Comparison of ENCODE assay signal across 20 cellular contexts in the genomic region with DNA sequence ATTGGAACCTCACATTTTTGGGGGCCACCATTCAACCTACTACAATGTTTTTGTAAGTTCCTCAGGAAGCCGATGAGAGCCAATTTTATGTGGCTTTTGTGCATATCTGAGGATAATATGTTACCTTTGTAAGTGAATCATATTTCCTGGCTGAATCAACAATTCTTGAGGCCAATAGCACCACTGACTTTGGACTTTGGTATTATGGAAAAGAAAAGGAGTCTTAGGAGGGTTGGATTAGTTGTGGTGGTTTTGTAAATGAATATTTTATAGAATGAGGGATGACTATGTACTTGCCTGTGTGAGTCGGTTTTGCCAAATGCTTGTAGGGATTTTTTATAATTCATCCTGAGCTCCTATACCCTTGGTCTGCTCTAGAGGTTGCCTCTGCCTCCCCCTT.
A peak's percentile ranks its signal among the peaks of the same experiment; 100 is the strongest.
DNase-seq lines count a peak whose midpoint lies in the region; ATAC-seq, FAIRE-seq and TF ChIP-seq lines count a peak whose summit lies in the region.
"Had no signal": no experiment of that assay in that cellular context is flagged by ENCODE, and none has a peak within 500 bp of the region (broad histone marks: within the 10 kb centered on the region; RNA-seq: fewer than 3 reads in every experiment).

No MANE protein-coding gene starts in this region.

- no peak for TF ChIP-seq POLR2A in heart left ventricle (IDR thresholded peaks at IDR 0.05)

- H3K9me3 ChIP-seq in GM23248 (ENCODE audit: low read depth): no peaks in the 10 kb centered on the region
- H3K9me3 ChIP-seq in astrocyte (ENCODE audit: insufficient read depth, low read depth, low read length): no peaks in the 10 kb centered on the region
- H3K9me3 ChIP-seq in heart left ventricle: peaks cover 0 to 6% (median 0%) of the 10 kb centered on the region in 12 donors
- H3K9me3 ChIP-seq: BE2C had no signal

- 25 to 32% methylated on average over 2 of the region's 2 CpGs for WGBS in GM23248 (ENCODE audit: low coverage in 1 of 2, low lambda C conversion rate in 2 of 2, missing lambda C conversion rate in 2 of 2), 2 experiments
- WGBS in heart left ventricle, 4 donors: 85 to 95% (median 90%) methylated on average over 2 of the region's 2 CpGs

- H3K27me3 Mint-ChIP-seq in astrocyte (ENCODE audit: low read depth, unreplicated experiment): no peaks in the 10 kb centered on the region

- TF ChIP-seq CTCF in astrocyte (IDR thresholded peaks at IDR 0.05; ENCODE audit: insufficient read depth, low read depth, low read length) (no peak), heart left ventricle (IDR thresholded peaks at IDR 0.05) (no peak)

- H3K36me3 ChIP-seq in GM23248 (ENCODE audit: low read depth) (no peaks in the 10 kb centered on the region), astrocyte (ENCODE audit: insufficient read depth, low read length) (no peaks in the 10 kb centered on the region), heart left ventricle (no peaks in the 10 kb centered on the region)
- H3K36me3 ChIP-seq: BE2C had no signal

- no peak overlapping the region for H3K27ac Mint-ChIP-seq in astrocyte (ENCODE audit: unreplicated experiment)
- H3K27ac Mint-ChIP-seq: CD4-positive, alpha-beta memory T cell; IgD-negative memory B cell had no signal

- in situ Hi-C loops in GM23248 (cut with MboI): no loop called here

- H3K4me2 ChIP-seq in GM23248 (ENCODE audit: unreplicated experiment) (peak overlapping the region; percentile 36), astrocyte (ENCODE audit: low read length) (peak overlapping the region; percentile 42)

- peak; percentile 66 for DNase-seq in GM23248
- DNase-seq in astrocyte (ENCODE audit: low read depth): peak; percentile 86
- peak; percentile 18 for DNase-seq in epithelial cell of prostate (ENCODE audit: low read depth, low spot score)
- DNase-seq in posterior vena cava (ENCODE audit: low spot score): no peak
- no peak for DNase-seq in EL
- no peak for DNase-seq in heart left ventricle
- DNase-seq: ACHN; BE2C; CD4-positive, alpha-beta memory T cell; COR-L47; DMS153; DMS79 treated with DMSO at 0.1 percent for 48 hours; GF-D8; H7; KG1 had no signal

- peaks cover 2% of the 10 kb centered on the region for H3K9me3 Mint-ChIP-seq in astrocyte (ENCODE audit: unreplicated experiment)

- H3K9ac ChIP-seq in GM23248: no peak overlapping the region
- H3K9ac ChIP-seq in astrocyte (ENCODE audit: low read length): no peak overlapping the region

- no peak overlapping the region for H3K4me3 ChIP-seq in GM23248
- H3K4me3 ChIP-seq in astrocyte (ENCODE audit: insufficient read depth, low read depth, low read length): no peak overlapping the region
- no peak overlapping the region for H3K4me3 ChIP-seq in heart left ventricle

- H3K4me1 Mint-ChIP-seq in astrocyte (ENCODE audit: low read depth, unreplicated experiment): no peaks in the 10 kb centered on the region
- H3K4me1 Mint-ChIP-seq: CD4-positive, alpha-beta memory T cell; IgD-negative memory B cell had no signal

- peaks cover 10% of the 10 kb centered on the region for H3K36me3 Mint-ChIP-seq in astrocyte (ENCODE audit: low read depth, unreplicated experiment)
- H3K36me3 Mint-ChIP-seq: CD4-positive, alpha-beta memory T cell; IgD-negative memory B cell had no signal

- FAIRE-seq in astrocyte (lab: Jason Lieb, UNC): no peak
- FAIRE-seq: D721Med, GM19239 had no signal

- H3K27ac ChIP-seq in GM23248 (peak overlapping the region; percentile 4; the same call in 1 of the 2 replicates), astrocyte (ENCODE audit: low read depth, low read length) (no peak overlapping the region), epithelial cell of prostate (no peak overlapping the region), heart left ventricle (no peak overlapping the region)
- H3K27ac ChIP-seq: C4-2B had no signal

- no peak overlapping the region for H3K4me3 Mint-ChIP-seq in astrocyte (ENCODE audit: unreplicated experiment)

- no peaks in the 10 kb centered on the region for H4K20me1 ChIP-seq in GM23248 (ENCODE audit: insufficient read depth)
- no peaks in the 10 kb centered on the region for H4K20me1 ChIP-seq in astrocyte (ENCODE audit: insufficient read depth, low read length)

- ATAC-seq in GM21529 (IDR thresholded peaks at IDR 0.05; ENCODE audit: unreplicated experiment): no peak
- ATAC-seq in heart left ventricle: no peak

- H3K4me1 ChIP-seq in GM23248 (ENCODE audit: insufficient read depth) (peaks cover 31% of the 10 kb centered on the region), astrocyte (ENCODE audit: insufficient read depth, low read length) (peaks cover 10% of the 10 kb centered on the region), heart left ventricle (no peaks in the 10 kb centered on the region)
- H3K4me1 ChIP-seq: BE2C had no signal

- H3F3A ChIP-seq in GM23248 (ENCODE audit: insufficient read depth): peaks cover 34% of the 10 kb centered on the region

- intact Hi-C loops in posterior vena cava (cut with DNase I) (no loop called here), heart left ventricle (cut with DNase I) (no loop called here)

- H3K27me3 ChIP-seq in GM23248 (replicated peaks; ENCODE audit: insufficient read depth) (no peaks in the 10 kb centered on the region), astrocyte (ENCODE audit: insufficient read depth, low read length) (no peaks in the 10 kb centered on the region), heart left ventricle (peaks cover 0 to 29% (median 5%) of the 10 kb centered on the region in 9 donors)
- H3K27me3 ChIP-seq: BE2C had no signal

- H3K79me2 ChIP-seq in GM23248 (ENCODE audit: insufficient read depth) (no peaks in the 10 kb centered on the region), astrocyte (ENCODE audit: insufficient read depth, low read length) (no peaks in the 10 kb centered on the region)

- no peaks in the 10 kb centered on the region for H3K9me2 ChIP-seq in GM23248 (ENCODE audit: insufficient read depth)

- H2AFZ ChIP-seq in GM23248 (no peak overlapping the region), astrocyte (ENCODE audit: low read depth, low read length) (no peak overlapping the region)

Comparison
In these comparisons a context has a peak if more than half of its experiments do, and no peak if none do; other contexts are left out.
1. DNase-seq: peak in GM23248 (single experiment), astrocyte (single experiment) and epithelial cell of prostate (single experiment); none in posterior vena cava (single experiment), EL (single experiment) and heart left ventricle (0 of 5).